ENCODE assay signal across 21 cellular contexts in the genomic region with DNA sequence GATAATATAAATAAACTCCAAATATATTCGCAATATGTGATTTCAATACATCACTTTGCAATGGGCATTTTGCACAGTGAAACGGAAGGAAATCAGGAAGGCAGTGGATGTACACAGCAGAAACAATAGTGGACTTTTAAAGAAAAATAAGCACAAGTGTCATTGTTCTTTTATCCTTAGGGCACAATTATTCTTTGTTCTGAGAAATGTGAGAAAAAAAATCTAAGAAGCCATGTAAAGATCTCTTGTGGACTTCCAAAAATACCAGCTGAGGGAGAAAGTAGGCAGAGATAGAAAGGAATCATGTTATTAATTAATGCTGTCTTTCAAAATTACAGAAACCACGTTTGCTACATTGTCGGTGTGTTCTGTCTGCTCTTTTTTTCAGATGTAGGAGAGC. TPM values are rescaled to one million over a fixed set of nuclear protein-coding genes. Genes with fewer than 3 reads are reported as not detected.
DNase-seq lines count a peak whose midpoint lies in the region; ATAC-seq and TF ChIP-seq lines count a peak whose summit lies in the region.
"Had no signal": no experiment of that assay in that cellular context is flagged by ENCODE, and none has a peak within 500 bp of the region (broad histone marks: within the 10 kb centered on the region; RNA-seq: fewer than 3 reads in every experiment).

No MANE protein-coding gene starts in this region.

- no peak for TF ChIP-seq POLR2A in erythroblast (IDR thresholded peaks at IDR 0.05; ENCODE audit: low read length)

- no peak for TF ChIP-seq CTCF in neural crest cell (conservative IDR thresholded peaks at IDR 0.05)

- H3K9me3 Mint-ChIP-seq in neural crest cell = peaks cover 2% of the 10 kb centered on the region

- peaks cover 6% of the 10 kb centered on the region for H3K4me1 Mint-ChIP-seq in neural crest cell
- H3K4me1 Mint-ChIP-seq: CD8-positive, alpha-beta memory T cell had no signal

- H3K36me3 Mint-ChIP-seq in neural crest cell (ENCODE audit: low read depth) = no peaks in the 10 kb centered on the region
- H3K36me3 Mint-ChIP-seq: CD8-positive, alpha-beta memory T cell had no signal

- H3K4me3 Mint-ChIP-seq in neural crest cell = no peak overlapping the region
- H3K4me3 Mint-ChIP-seq: CD8-positive, alpha-beta memory T cell had no signal

- peak overlapping the region; percentile 0 for H3K27ac Mint-ChIP-seq in neural crest cell (ENCODE audit: unreplicated experiment)
- H3K27ac Mint-ChIP-seq: CD8-positive, alpha-beta memory T cell had no signal

- ATAC-seq in HG03039 (IDR thresholded peaks at IDR 0.05; ENCODE audit: unreplicated experiment) = no peak
- ATAC-seq: HCT116 had no signal

- peak; percentile 15 for DNase-seq in foreskin melanocyte
- no peak for DNase-seq in neural crest cell (ENCODE audit: low read depth, low spot score)
- DNase-seq in superior temporal gyrus (ENCODE audit: extremely low spot score) = peak; percentile 68
- no peak for DNase-seq in erythroblast (lab: John Stamatoyannopoulos, UW)
- DNase-seq in stimulated activated CD4-positive, alpha-beta T cell treated with anti-CD3 and anti-CD28 coated beads, Interleukin-12 subunit alpha, Interleukin-12 subunit beta, amount 100 ng/mL, for 4 hours = no peak
- DNase-seq: AML-193; C1 segment of cervical spinal cord; CD8-positive, alpha-beta memory T cell; IMR-90; NCI-H1105; NCI-H146; NCI-H2029; NCI-H510A treated with DMSO at 0.1 percent for 48 hours; NCI-H748 treated with DMSO at 0.1 percent for 48 hours; PC-9; RPMI8226; SHP77 treated with DMSO at 0.1 percent for 48 hours had no signal

- H3K27me3 Mint-ChIP-seq in neural crest cell (ENCODE audit: low read depth) = no peaks in the 10 kb centered on the region

- peak overlapping the region; percentile 55 for H3K27ac ChIP-seq in angular gyrus (ENCODE audit: low read depth, low read length)
- H3K27ac ChIP-seq: KMS-11, PC-9 had no signal

RNA-seq across cellular contexts. Expression of a gene that starts 17.6 kb away (rescaled TPM):
- total RNA-seq in neural crest cell = 8.0 TPM in 2 replicates
- total RNA-seq: CD8-positive, alpha-beta memory T cell had no signal

Comparison
In these comparisons a context has a peak if more than half of its experiments do, and no peak if none do; other contexts are left out.
1. DNase-seq: peak in foreskin melanocyte (single experiment) and superior temporal gyrus (single experiment); none in neural crest cell (single experiment), erythroblast (0 of 2) and stimulated activated CD4-positive, alpha-beta T cell treated with anti-CD3 and anti-CD28 coated beads, Interleukin-12 subunit alpha, Interleukin-12 subunit beta, amount 100 ng/mL, for 4 hours (single experiment).